ENCODE assay signal across 2 cellular contexts in the genomic region with DNA sequence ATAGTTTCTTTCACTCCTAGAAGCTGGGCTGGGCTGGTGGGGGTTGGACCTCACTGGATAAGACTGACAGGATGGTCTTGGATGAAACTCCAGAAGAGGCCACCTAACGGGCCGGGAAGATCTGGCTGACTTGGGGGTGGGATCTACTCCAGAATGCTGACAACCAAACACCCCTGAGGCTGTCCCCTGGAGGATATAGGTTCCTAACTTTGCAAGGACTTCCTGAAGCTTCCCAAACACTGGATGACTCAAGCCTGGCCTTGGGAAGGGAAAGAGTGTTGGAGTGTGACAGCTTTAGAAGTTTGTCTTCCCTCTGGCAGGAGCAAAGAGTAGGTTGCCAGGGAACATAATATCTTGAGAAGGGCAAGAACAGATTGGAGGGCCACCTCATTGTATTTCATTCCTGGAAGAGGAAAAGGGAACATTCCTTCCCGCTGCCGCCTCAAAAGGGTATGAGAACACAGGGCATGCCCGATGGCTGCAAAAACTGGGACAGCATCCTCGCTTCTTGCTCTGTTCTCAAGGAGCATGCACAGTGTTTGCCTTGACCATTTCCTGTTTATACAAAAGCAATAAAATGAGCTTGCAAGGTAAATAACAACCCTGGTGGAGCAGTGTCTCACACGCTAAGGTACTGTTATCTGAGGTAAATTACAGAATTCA.
TF ChIP-seq lines count a peak whose summit lies in the region.

No MANE protein-coding gene starts in this region.

TF ChIP-seq in IMR-90, 13 proteins besides CTCF, POLR2A, EP300 and RAD21:
- TF ChIP-seq CEBPB (IDR thresholded peaks at IDR 0.05; ENCODE audit: low read depth, low read length) (no peak), CHD1 (IDR thresholded peaks at IDR 0.05; ENCODE audit: low read depth, low read length) (no peak), BHLHE40 (IDR thresholded peaks at IDR 0.05; ENCODE audit: low read depth, low read length) (no peak), SMC3 (IDR thresholded peaks at IDR 0.05; ENCODE audit: low read depth, low read length) (no peak), NFE2L2 (IDR thresholded peaks at IDR 0.05; ENCODE audit: low read depth, low read length) (no peak), MXI1 (IDR thresholded peaks at IDR 0.05; ENCODE audit: borderline replicate concordance, low read depth, low read length) (no peak), MAFK (IDR thresholded peaks at IDR 0.05; ENCODE audit: low read depth, low read length) (no peak), RCOR1 (IDR thresholded peaks at IDR 0.05; ENCODE audit: insufficient replicate concordance, low read length) (no peak)

TF ChIP-seq in K562, 482 proteins besides CTCF, POLR2A, EP300 and RAD21:
- TF ChIP-seq MAFK (IDR thresholded peaks at IDR 0.05; ENCODE audit: low read length) (no peak), TBL1XR1 (IDR thresholded peaks at IDR 0.05; ENCODE audit: low read length in 2 of 2) (no peak), FOXA1 (IDR thresholded peaks at IDR 0.05; ENCODE audit: borderline replicate concordance) (no peak), SIN3A (IDR thresholded peaks at IDR 0.05; ENCODE audit: borderline replicate concordance in 2 of 2, control insufficient read depth in 1 of 2, low read depth in 2 of 2, low read length in 2 of 2) (no peak), BRD9 (IDR thresholded peaks at IDR 0.05; ENCODE audit: low read depth, partially characterized antibody) (no peak), YY1 (IDR thresholded peaks at IDR 0.05; ENCODE audit: borderline replicate concordance in 1 of 3, control insufficient read depth in 1 of 3, extremely low read depth in 1 of 3, insufficient read depth in 3 of 3, insufficient read length in 1 of 3, insufficient replicate concordance in 2 of 3, low read depth in 1 of 3, low read length in 2 of 3) (no peak)
